ENCODE assay signal across 8 cellular contexts in genomic region chr15:43516801-43517353, GRCh38. TPM values are rescaled to one million over a fixed set of nuclear protein-coding genes. Genes with fewer than 3 reads are reported as not detected.
DNase-seq lines count a peak whose midpoint lies in the region; FAIRE-seq and TF ChIP-seq lines count a peak whose summit lies in the region.

No MANE protein-coding gene starts in this region.

- H4K20me1 ChIP-seq in endothelial cell of umbilical vein (replicated peaks; ENCODE audit: control insufficient read depth, extremely low read depth, insufficient read depth, low read length): no peaks in the 10 kb centered on the region

- POLR2A ChIA-PET in endothelial cell of umbilical vein (lab: Charles Lee): no interaction called here
- POLR2A ChIA-PET in HEK293T (lab: Yijun Ruan, JAX): interaction anchor here (0.8 kb wide), 1 partner anchor 25 kb away, joined by 3 read pairs; no protein-coding TSS in a partner anchor

- H3K36me3 ChIP-seq in endothelial cell of umbilical vein (ENCODE audit: control insufficient read depth in 2 of 2, extremely low read depth in 1 of 2, insufficient read depth in 2 of 2, low read length in 2 of 2): no peaks in the 10 kb centered on the region

- H3K9ac ChIP-seq in endothelial cell of umbilical vein (replicated peaks; ENCODE audit: extremely low read depth, insufficient read depth, low read length): no peak overlapping the region

- no peak overlapping the region for H3K27ac ChIP-seq in endothelial cell of umbilical vein (ENCODE audit: insufficient read depth, low read depth, low read length)

- CTCF ChIA-PET in endothelial cell of umbilical vein (lab: Charles Lee) (interaction anchor here (1.6 kb wide), 1 partner anchor 76 kb away, joined by 5 read pairs; no protein-coding TSS in a partner anchor), HEK293T (lab: Yijun Ruan, JAX) (no interaction called here)

- intact Hi-C loops in endothelial cell of umbilical vein (cut with micrococcal nuclease): loop anchor here (10.0 kb wide), 1 partner anchor 228 kb away; the partner anchor contains the start of gene PDIA3

- no TSS peak for BruUV-seq in endothelial cell of umbilical vein (replicated peaks; lab: Mats Ljungman, UMichigan)

- H3K9me3 ChIP-seq in endothelial cell of umbilical vein (replicated peaks; ENCODE audit: control insufficient read depth, insufficient read depth, low read length): no peaks in the 10 kb centered on the region

- H3K79me2 ChIP-seq in endothelial cell of umbilical vein (ENCODE audit: control insufficient read depth, insufficient read depth, low read length): no peaks in the 10 kb centered on the region

- dilution Hi-C loops in endothelial cell of umbilical vein (cut with MboI; ENCODE audit: extremely low pct_ligation_motif_present, low sequenced_read_pairs): no loop called here

- no peak overlapping the region for H3K4me2 ChIP-seq in endothelial cell of umbilical vein (ENCODE audit: insufficient read depth, low read length)

- H3K4me1 ChIP-seq in endothelial cell of umbilical vein (ENCODE audit: control insufficient read depth, extremely low read depth, insufficient read depth, low read length): peaks cover 21% of the 10 kb centered on the region

- H3K27me3 ChIP-seq in endothelial cell of umbilical vein (ENCODE audit: control insufficient read depth in 2 of 2, insufficient read depth in 2 of 2, low read length in 2 of 2): peaks cover 0 to 6% of the 10 kb centered on the region in 2 experiments

- TF ChIP-seq POLR2A in endothelial cell of umbilical vein (IDR thresholded peaks at IDR 0.05; ENCODE audit: low read depth, low read length): no peak

- DNase-seq in AG10803 (ENCODE audit: low read depth) (peak; percentile 77), NCI-H524 (lab: John Stamatoyannopoulos, UW) (peak; percentile 88 to 90), endothelial cell of umbilical vein (ENCODE audit: low read depth, low spot score) (no peak), non-pigmented ciliary epithelial cell (ENCODE audit: low read depth) (peak; percentile 55), NCI-H2107 treated with DMSO at 0.1 percent for 48 hours (lab: John Stamatoyannopoulos, UW; ENCODE audit: unreplicated experiment) (no peak), D721Med (ENCODE audit: insufficient read length, low spot score) (no peak), COLO668 (lab: John Stamatoyannopoulos, UW; ENCODE audit: unreplicated experiment) (no peak), HEK293T (ENCODE audit: extremely low spot score) (no peak)

- peak overlapping the region; percentile 6 for H2AFZ ChIP-seq in endothelial cell of umbilical vein (ENCODE audit: low read depth, low read length)

- H3K4me3 ChIP-seq in AG10803 (ENCODE audit: low read length): peak overlapping the region; percentile 98
- H3K4me3 ChIP-seq in endothelial cell of umbilical vein (replicated peaks in 1 of 3; ENCODE audit: insufficient read depth in 1 of 3, low read depth in 1 of 3, low read length in 3 of 3): no peak overlapping the region

- FAIRE-seq in endothelial cell of umbilical vein (lab: Jason Lieb, UNC) (no peak), D721Med (lab: Jason Lieb, UNC) (no peak)

- no peaks in the 10 kb centered on the region for H3K9me1 ChIP-seq in endothelial cell of umbilical vein (replicated peaks; ENCODE audit: control insufficient read depth, extremely low read depth, insufficient read depth, low read length)

- TF ChIP-seq CTCF in AG10803 (conservative IDR thresholded peaks at IDR 0.05; ENCODE audit: low read length): no peak
- TF ChIP-seq CTCF in endothelial cell of umbilical vein (IDR thresholded peaks at IDR 0.05; ENCODE audit: extremely low read depth in 1 of 2, insufficient read depth in 1 of 2, low read depth in 1 of 2, low read length in 2 of 2): no peak
- TF ChIP-seq CTCF in D721Med (IDR thresholded peaks at IDR 0.05; ENCODE audit: insufficient read depth, missing control alignments): no peak

TF ChIP-seq in endothelial cell of umbilical vein, 7 proteins besides CTCF, POLR2A, EP300 and RAD21:
- TF ChIP-seq FOS (IDR thresholded peaks at IDR 0.05; ENCODE audit: borderline replicate concordance, insufficient read depth, low read length) (no peak), GATA2 (IDR thresholded peaks at IDR 0.05; ENCODE audit: insufficient read depth, insufficient read length, low read depth, low read length) (no peak), JUN (IDR thresholded peaks at IDR 0.05; ENCODE audit: borderline replicate concordance, insufficient read depth, insufficient read length, low read depth) (no peak), MYC (IDR thresholded peaks at IDR 0.05; ENCODE audit: low read depth, low read length) (no peak), POLR2AphosphoS5 (IDR thresholded peaks at IDR 0.05; ENCODE audit: insufficient read depth, low read depth, low read length) (no peak), MAX (IDR thresholded peaks at IDR 0.05; ENCODE audit: insufficient read depth, insufficient read length) (no peak), EZH2 (IDR thresholded peaks at IDR 0.05; ENCODE audit: borderline replicate concordance, low read depth, low read length, severe bottlenecking) (no peak)

TF ChIP-seq in HEK293T, 16 proteins besides CTCF, POLR2A, EP300 and RAD21:
- TF ChIP-seq ZNF384 (IDR thresholded peaks at IDR 0.05) (no peak), PKNOX1 (IDR thresholded peaks at IDR 0.05) (no peak), FOXA1 (IDR thresholded peaks at IDR 0.05) (no peak), L3MBTL2 (conservative IDR thresholded peaks at IDR 0.05) (no peak), ELF4 (IDR thresholded peaks at IDR 0.05) (no peak)

RNA-seq across cellular contexts. Expression of gene MAP1A, which starts 0.5 kb away (rescaled TPM):
- 2.1 and 4.8 TPM in 2 replicates for total RNA-seq in endothelial cell of umbilical vein
- 0.68 and 0.78 TPM in 2 replicates for polyA plus RNA-seq in endothelial cell of umbilical vein
- 0.87 TPM in 2 replicates for polyA plus RNA-seq in endothelial cell of umbilical vein (2011; cell fraction: cytosol; rRNA removed)
- polyA plus RNA-seq in endothelial cell of umbilical vein (2011; cell fraction: nucleus; rRNA removed): 0.62 and 0.77 TPM in 2 replicates
- polyA plus RNA-seq in endothelial cell of umbilical vein (2012): 1.6 and 4.4 TPM in 2 replicates
- polyA minus RNA-seq in endothelial cell of umbilical vein: 3.2 TPM in 2 replicates
- polyA minus RNA-seq in endothelial cell of umbilical vein (2011; cell fraction: cytosol; rRNA and poly(A)+ RNA removed): 1.8 TPM
- 0.72 and 1.3 TPM in 2 replicates for polyA minus RNA-seq in endothelial cell of umbilical vein (2011; cell fraction: nucleus; rRNA and poly(A)+ RNA removed)

RNA-seq across cellular contexts. Expression of gene TP53BP1, which starts 23.9 kb away (rescaled TPM):
- total RNA-seq in endothelial cell of umbilical vein: 59.5 and 60.2 TPM in 2 replicates
- 27.2 and 28.1 TPM in 2 replicates for polyA plus RNA-seq in endothelial cell of umbilical vein
- polyA plus RNA-seq in endothelial cell of umbilical vein (2011; cell fraction: cytosol; rRNA removed): 32.1 and 40.3 TPM in 2 replicates
- 140 and 142 TPM in 2 replicates for polyA plus RNA-seq in endothelial cell of umbilical vein (2011; cell fraction: nucleus; rRNA removed)
- 27.9 and 32.6 TPM in 2 replicates for polyA plus RNA-seq in endothelial cell of umbilical vein (2012)
- polyA minus RNA-seq in endothelial cell of umbilical vein: 116 and 142 TPM in 2 replicates
- 24.2 TPM for polyA minus RNA-seq in endothelial cell of umbilical vein (2011; cell fraction: cytosol; rRNA and poly(A)+ RNA removed)
- polyA minus RNA-seq in endothelial cell of umbilical vein (2011; cell fraction: nucleus; rRNA and poly(A)+ RNA removed): 79.5 and 111 TPM in 2 replicates

Comparison
In these comparisons a context has a peak if more than half of its experiments do, and no peak if none do; other contexts are left out.
1. DNase-seq: peak in AG10803 (single experiment), NCI-H524 (2 of 2) and non-pigmented ciliary epithelial cell (single experiment); none in endothelial cell of umbilical vein (single experiment), NCI-H2107 treated with DMSO at 0.1 percent for 48 hours (single experiment), D721Med (single experiment), COLO668 (single experiment) and HEK293T (single experiment).